8 cellular contexts compared by ENCODE assay signal in genomic region chr3:10992017-10992945, GRCh38. TPM values are rescaled to one million over a fixed set of nuclear protein-coding genes. Genes with fewer than 3 reads are reported as not detected.
DNase-seq lines count a peak whose midpoint lies in the region; ATAC-seq and TF ChIP-seq lines count a peak whose summit lies in the region.

Gene SLC6A1 (plus strand): TSS chr3:10992748. CDS start chr3:11017212, 24,464 bp downstream.

- POLR2A ChIA-PET in activated CD8-positive, alpha-beta T cell treated with anti-CD3 and anti-CD28 coated beads, Interleukin-2, amount 10 ng/mL, durations not matched to agents 7 days and 5 days (lab: Charles Lee) = no interaction called here

- H3K36me3 Mint-ChIP-seq in activated CD8-positive, alpha-beta T cell treated with anti-CD3 and anti-CD28 coated beads, Interleukin-2, amount 10 ng/mL, durations not matched to agents 7 days and 5 days (ENCODE audit: low read depth) = no peaks in the 10 kb centered on the region

- CTCF ChIA-PET in activated CD8-positive, alpha-beta T cell treated with anti-CD3 and anti-CD28 coated beads, Interleukin-2, amount 10 ng/mL, durations not matched to agents 7 days and 5 days (lab: Charles Lee) = interaction anchor here (1.1 kb wide), 1 partner anchor 10 kb away, joined by 3 read pairs; no protein-coding TSS in a partner anchor

- DNase-seq in GM03348 (ENCODE audit: low spot score) (peak; percentile 22), hypothalamus (lab: John Stamatoyannopoulos, UW) (peak in 41 of 51 donors; percentile 31 to 91 (median 64)), retinal pigment epithelial cell (ENCODE audit: low read depth) (no peak), GM19238 (ENCODE audit: insufficient read length, low spot score) (no peak), DMS153 treated with DMSO at 0.1 percent for 48 hours (lab: John Stamatoyannopoulos, UW; ENCODE audit: unreplicated experiment) (no peak)
- DNase-seq in activated CD8-positive, alpha-beta T cell treated with anti-CD3 and anti-CD28 coated beads, Interleukin-2, amount 10 ng/mL, durations not matched to agents 7 days and 5 days = no peak

- no peaks in the 10 kb centered on the region for H3K9me3 Mint-ChIP-seq in activated CD8-positive, alpha-beta T cell treated with anti-CD3 and anti-CD28 coated beads, Interleukin-2, amount 10 ng/mL, durations not matched to agents 7 days and 5 days (ENCODE audit: insufficient read depth)

- peak; percentile 36 for ATAC-seq in activated CD8-positive, alpha-beta T cell treated with anti-CD3 and anti-CD28 coated beads, Interleukin-2, amount 10 ng/mL, durations not matched to agents 7 days and 5 days
- no peak for ATAC-seq in GM19324 (IDR thresholded peaks at IDR 0.05; ENCODE audit: low FRiP score, unreplicated experiment)
- no peak for ATAC-seq in GM18505 (IDR thresholded peaks at IDR 0.05; ENCODE audit: unreplicated experiment)

- H3K4me1 Mint-ChIP-seq in activated CD8-positive, alpha-beta T cell treated with anti-CD3 and anti-CD28 coated beads, Interleukin-2, amount 10 ng/mL, durations not matched to agents 7 days and 5 days (ENCODE audit: low read depth) = no peaks in the 10 kb centered on the region

- H3K4me3 ChIP-seq in retinal pigment epithelial cell (ENCODE audit: low read length) = no peak within 1 kb of the TSS

- peak within 1 kb of the TSS; percentile 35 for H3K4me3 Mint-ChIP-seq in activated CD8-positive, alpha-beta T cell treated with anti-CD3 and anti-CD28 coated beads, Interleukin-2, amount 10 ng/mL, durations not matched to agents 7 days and 5 days

- no peak within 1 kb of the TSS for H3K27ac Mint-ChIP-seq in activated CD8-positive, alpha-beta T cell treated with anti-CD3 and anti-CD28 coated beads, Interleukin-2, amount 10 ng/mL, durations not matched to agents 7 days and 5 days

- no peak for TF ChIP-seq POLR2A in GM18505 (IDR thresholded peaks at IDR 0.05; ENCODE audit: borderline replicate concordance, extremely low read depth, insufficient read depth, insufficient read length)

- H3K27me3 Mint-ChIP-seq in activated CD8-positive, alpha-beta T cell treated with anti-CD3 and anti-CD28 coated beads, Interleukin-2, amount 10 ng/mL, durations not matched to agents 7 days and 5 days (ENCODE audit: low read depth) = peaks cover 58% of the 10 kb centered on the region

- peak; percentile 19 for TF ChIP-seq CTCF in retinal pigment epithelial cell (conservative IDR thresholded peaks at IDR 0.05; ENCODE audit: low read depth, low read length)

RNA-seq across cellular contexts. Expression of gene SLC6A1, which starts in this region (rescaled TPM):
- total RNA-seq in activated CD8-positive, alpha-beta T cell treated with anti-CD3 and anti-CD28 coated beads, Interleukin-2, amount 10 ng/mL, durations not matched to agents 7 days and 5 days = not detected

Comparison
In these comparisons a context has a peak if more than half of its experiments do, and no peak if none do; other contexts are left out.
1. Peak in ATAC-seq in activated CD8-positive, alpha-beta T cell treated with anti-CD3 and anti-CD28 coated beads, Interleukin-2, amount 10 ng/mL, durations not matched to agents 7 days and 5 days; RNA of the gene not detected or under 1 TPM.
2. DNase-seq: peak in GM03348 (single experiment) and hypothalamus (41 of 51); none in activated CD8-positive, alpha-beta T cell treated with anti-CD3 and anti-CD28 coated beads, Interleukin-2, amount 10 ng/mL, durations not matched to agents 7 days and 5 days (single experiment), retinal pigment epithelial cell (single experiment), GM19238 (single experiment) and DMS153 treated with DMSO at 0.1 percent for 48 hours (single experiment).